ENCODE assay signal across 21 cellular contexts in the genomic region with DNA sequence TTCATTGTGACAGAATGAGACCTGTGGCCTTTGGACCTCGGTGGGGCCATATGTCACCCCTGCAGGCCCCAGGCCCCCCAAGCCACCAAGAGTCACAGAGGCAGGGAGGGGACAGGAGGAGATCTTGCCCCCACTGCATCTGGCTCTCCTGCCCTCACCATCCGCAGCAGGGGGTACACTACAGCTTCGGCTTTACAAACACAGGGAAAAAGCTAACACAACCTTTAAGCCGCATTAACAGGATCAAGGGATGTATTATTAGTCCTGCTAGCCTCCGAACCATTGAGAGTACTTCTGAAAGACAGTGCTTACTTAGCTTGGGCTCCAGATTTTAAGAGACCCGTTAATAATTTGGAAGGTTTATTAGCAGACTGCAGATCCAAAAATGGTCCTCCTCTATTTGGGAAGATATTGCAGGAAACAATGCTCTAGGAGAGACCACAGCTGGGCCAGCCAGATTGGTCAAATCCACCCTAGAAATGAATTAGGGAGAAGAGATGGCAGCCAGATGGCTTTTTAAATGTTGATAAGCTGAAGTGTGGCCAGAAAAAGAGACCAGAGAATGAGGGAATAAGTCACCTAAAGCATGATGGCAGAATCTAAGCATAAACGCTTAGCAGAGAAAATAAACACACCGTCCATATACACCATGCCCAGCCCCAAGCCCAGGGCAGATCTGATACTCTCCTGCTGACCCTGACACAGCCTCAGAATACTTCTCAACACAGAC.
"Had no signal": no experiment of that assay in that cellular context is flagged by ENCODE, and none has a peak within 500 bp of the region (broad histone marks: within the 10 kb centered on the region; RNA-seq: fewer than 3 reads in every experiment).

No MANE protein-coding gene starts in this region.

- H3K4me1 Mint-ChIP-seq: central memory CD8-positive, alpha-beta T cell had no signal

- H3K4me3 ChIP-seq: coronary artery, esophagus muscularis mucosa, hepatocyte, lung, skin epidermis, tibial artery had no signal

- DNase-seq: activated CD4-positive, alpha-beta T cell treated with anti-CD3 and anti-CD28 coated beads, Interleukin-2, amount 10 ng/mL, durations not matched to agents 24 days and 14 days; activated CD8-positive, alpha-beta T cell treated with anti-CD3 and anti-CD28 coated beads for 36 hours; activated naive CD4-positive, alpha-beta T cell treated with anti-CD3 and anti-CD28 coated beads for 36 hours; activated T-cell treated with anti-CD3 and anti-CD28 coated beads, Interleukin-2, amount 50 U/mL, for 4 hours; aorta; occipital lobe; posterior cingulate gyrus; stimulated activated naive CD8-positive, alpha-beta T cell treated with anti-CD3 and anti-CD28 coated beads, Interleukin-15, Interleukin-2, amounts not matched to agents 100 U/mL and 50 U/mL, for 24 hours; substantia nigra; T1000 had no signal

- H3K27me3 ChIP-seq: esophagus muscularis mucosa, hepatocyte, tibial artery had no signal

- H3K36me3 Mint-ChIP-seq: natural killer cell treated with Interleukin-12 subunit alpha and Interleukin-12 subunit beta and Interleukin-15 and Interleukin-18, amount 100 ng/mL, for 72 hours had no signal

- H3K4me1 ChIP-seq: esophagus muscularis mucosa, tibial artery had no signal

- H3K27ac Mint-ChIP-seq: activated CD4-positive, alpha-beta T cell treated with anti-CD3 and anti-CD28 coated beads, Interleukin-2, amount 10 ng/mL, durations not matched to agents 24 days and 14 days; activated CD8-positive, alpha-beta T cell treated with anti-CD3 and anti-CD28 coated beads for 36 hours; activated naive CD4-positive, alpha-beta T cell treated with anti-CD3 and anti-CD28 coated beads for 36 hours; mesothelial cell of epicardium; natural killer cell treated with Interleukin-12 subunit alpha and Interleukin-12 subunit beta and Interleukin-15 and Interleukin-18, amount 100 ng/mL, for 72 hours had no signal

- H3K27ac ChIP-seq: coronary artery, esophagus muscularis mucosa, hepatocyte, tibial artery had no signal

- H3K9me3 Mint-ChIP-seq: activated CD4-positive, alpha-beta T cell treated with anti-CD3 and anti-CD28 coated beads, Interleukin-2, amount 10 ng/mL, durations not matched to agents 24 days and 14 days; activated CD8-positive, alpha-beta T cell treated with anti-CD3 and anti-CD28 coated beads for 36 hours; activated naive CD4-positive, alpha-beta T cell treated with anti-CD3 and anti-CD28 coated beads for 36 hours; activated T-cell treated with anti-CD3 and anti-CD28 coated beads, Interleukin-2, amount 50 U/mL, for 4 hours; central memory CD8-positive, alpha-beta T cell; mesothelial cell of epicardium; natural killer cell treated with Interleukin-12 subunit alpha and Interleukin-12 subunit beta and Interleukin-15 and Interleukin-18, amount 100 ng/mL, for 72 hours had no signal

- H3K36me3 ChIP-seq: esophagus muscularis mucosa, tibial artery had no signal

- H3K27me3 Mint-ChIP-seq: activated CD8-positive, alpha-beta T cell treated with anti-CD3 and anti-CD28 coated beads for 36 hours; central memory CD8-positive, alpha-beta T cell had no signal

- FAIRE-seq: endometrium, islet of Langerhans had no signal

- H3K4me3 Mint-ChIP-seq: activated CD4-positive, alpha-beta T cell treated with anti-CD3 and anti-CD28 coated beads, Interleukin-2, amount 10 ng/mL, durations not matched to agents 24 days and 14 days; activated CD8-positive, alpha-beta T cell treated with anti-CD3 and anti-CD28 coated beads for 36 hours; activated naive CD4-positive, alpha-beta T cell treated with anti-CD3 and anti-CD28 coated beads for 36 hours; activated T-cell treated with anti-CD3 and anti-CD28 coated beads, Interleukin-2, amount 50 U/mL, for 4 hours; central memory CD8-positive, alpha-beta T cell; mesothelial cell of epicardium; natural killer cell treated with Interleukin-12 subunit alpha and Interleukin-12 subunit beta and Interleukin-15 and Interleukin-18, amount 100 ng/mL, for 72 hours had no signal

- H3K9me3 ChIP-seq: esophagus muscularis mucosa, tibial artery had no signal
